ENCODE assay signal across 8 cellular contexts in the genomic region with DNA sequence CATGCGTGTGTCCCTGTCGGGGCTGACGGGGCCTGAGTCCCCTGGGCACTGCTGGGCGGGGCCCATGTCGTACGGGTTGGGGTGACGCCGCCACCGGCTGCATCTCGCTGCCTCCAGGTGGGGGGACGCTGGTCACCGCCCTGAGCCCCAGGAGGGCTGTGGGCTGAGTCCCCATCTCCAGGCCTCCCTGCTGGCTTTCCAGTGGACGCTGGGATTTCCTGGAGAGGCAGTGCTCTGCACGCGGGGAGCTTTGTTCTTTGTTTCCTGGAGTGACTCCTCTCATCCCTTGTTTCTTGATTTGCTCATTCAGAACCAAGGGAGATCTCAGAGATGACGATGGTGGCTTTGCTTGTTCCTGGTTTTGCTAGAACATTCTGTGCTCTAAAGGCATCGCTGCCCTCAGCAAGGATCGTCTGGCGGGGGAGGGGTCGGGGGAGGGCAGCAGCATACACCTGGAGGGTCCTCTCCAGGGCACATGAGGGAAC. TPM values are rescaled to one million over a fixed set of nuclear protein-coding genes. Genes with fewer than 3 reads are reported as not detected.
DNase-seq lines count a peak whose midpoint lies in the region; ATAC-seq and TF ChIP-seq lines count a peak whose summit lies in the region.

No MANE protein-coding gene starts in this region.

- H3K27ac ChIP-seq in RWPE2 (ENCODE audit: poor library complexity, severe bottlenecking) (peak overlapping the region; percentile 62), sigmoid colon (peak overlapping the region; percentile 88 to 93 (median 92)), right lobe of liver (no peak overlapping the region)

- DNase-seq in DMS153 treated with DMSO at 0.1 percent for 48 hours (lab: John Stamatoyannopoulos, UW; ENCODE audit: unreplicated experiment): peak; percentile 34
- no peak for DNase-seq in RWPE2 (ENCODE audit: low spot score)
- DNase-seq in foreskin melanocyte: peak; percentile 77
- no peak for DNase-seq in sigmoid colon
- no peak for DNase-seq in right lobe of liver

- 23 to 52% methylated on average over 20 of the region's 20 CpGs for WGBS in sigmoid colon, 2 donors
- 73% methylated on average over 8 of the region's 20 CpGs for WGBS in right lobe of liver (ENCODE audit: insufficient coverage, low coverage, low lambda C conversion rate, missing lambda C conversion rate)

- peak in 1 of 4 donors; percentile 87 for TF ChIP-seq EP300 in sigmoid colon (IDR thresholded peaks at IDR 0.05)

- H3K36me3 ChIP-seq in RWPE2 (ENCODE audit: low read depth) (peaks cover 8% of the 10 kb centered on the region; the same call in 1 of the 2 replicates), sigmoid colon (peaks cover 0 to 6% (median 0%) of the 10 kb centered on the region in 4 donors), right lobe of liver (no peaks in the 10 kb centered on the region)

- H3K4me1 ChIP-seq in RWPE2 (ENCODE audit: insufficient read depth, poor library complexity, severe bottlenecking) (peaks cover 30% of the 10 kb centered on the region), sigmoid colon (peaks cover 0 to 79% (median 73%) of the 10 kb centered on the region in 4 donors), right lobe of liver (peaks cover 0 to 6% (median 0%) of the 10 kb centered on the region in 4 donors)

- TF ChIP-seq POLR2A in sigmoid colon (IDR thresholded peaks at IDR 0.05) (no peak), right lobe of liver (IDR thresholded peaks at IDR 0.05) (no peak)

- ATAC-seq in RWPE2 (ENCODE audit: low read depth) (no peak), GM21717 (IDR thresholded peaks at IDR 0.05; ENCODE audit: unreplicated experiment) (no peak), HG03159 (IDR thresholded peaks at IDR 0.05; ENCODE audit: unreplicated experiment) (no peak), right lobe of liver (no peak), HG03342 (IDR thresholded peaks at IDR 0.05; ENCODE audit: unreplicated experiment) (no peak)

- TF ChIP-seq CTCF in RWPE2 (IDR thresholded peaks at IDR 0.05; ENCODE audit: poor library complexity, severe bottlenecking): no peak
- TF ChIP-seq CTCF in sigmoid colon (IDR thresholded peaks at IDR 0.05): no peak
- TF ChIP-seq CTCF in right lobe of liver (IDR thresholded peaks at IDR 0.05): no peak

- intact Hi-C loops in sigmoid colon (cut with DNase I): no loop called here
- intact Hi-C loops in right lobe of liver (cut with DNase I): no loop called here

- H3K4me3 ChIP-seq in RWPE2 (ENCODE audit: severe bottlenecking) (no peak overlapping the region), sigmoid colon (no peak overlapping the region), right lobe of liver (no peak overlapping the region)

- H3K9me3 ChIP-seq in RWPE2 (ENCODE audit: severe bottlenecking) (no peaks in the 10 kb centered on the region), sigmoid colon (no peaks in the 10 kb centered on the region), right lobe of liver (no peaks in the 10 kb centered on the region)

- H3K27me3 ChIP-seq in RWPE2 (ENCODE audit: insufficient read depth, poor library complexity, severe bottlenecking) (no peaks in the 10 kb centered on the region), sigmoid colon (no peaks in the 10 kb centered on the region), right lobe of liver (no peaks in the 10 kb centered on the region)

RNA-seq across cellular contexts. Expression of gene PWWP2B, which starts 21.0 kb away (rescaled TPM):
- 10 to 100 TPM in 1 of 4 donors, 1 to 10 TPM in 3; 7.7 to 10.2 (median 9.3) TPM for total RNA-seq in sigmoid colon
- polyA plus RNA-seq in sigmoid colon: 10 to 100 TPM; 27.0 to 50.8 (median 28.2) TPM
- 10 to 100 TPM in 1 of 6 experiments, 1 to 10 TPM in 5; 3.0 to 12.2 (median 5.1) TPM for total RNA-seq in right lobe of liver

Comparison
In these comparisons a context has a peak if more than half of its experiments do, and no peak if none do; other contexts are left out.
1. DNase-seq: peak in DMS153 treated with DMSO at 0.1 percent for 48 hours (single experiment) and foreskin melanocyte (single experiment); none in RWPE2 (single experiment), sigmoid colon (single experiment) and right lobe of liver (0 of 3).
2. H3K27ac ChIP-seq: peak in RWPE2 (single experiment) and sigmoid colon (4 of 4); none in right lobe of liver (0 of 3).